In genomic region chr16:54911079-54911478, GRCh38 we compare ENCODE assay signal across 27 cellular contexts. TPM values are rescaled to one million over a fixed set of nuclear protein-coding genes. Genes with fewer than 3 reads are reported as not detected.
A peak's percentile ranks its signal among the peaks of the same experiment; 100 is the strongest.
DNase-seq lines count a peak whose midpoint lies in the region; ATAC-seq and TF ChIP-seq lines count a peak whose summit lies in the region.
"Had no signal": no experiment of that assay in that cellular context is flagged by ENCODE, and none has a peak within 500 bp of the region (broad histone marks: within the 10 kb centered on the region; RNA-seq: fewer than 3 reads in every experiment).

No MANE protein-coding gene starts in this region.

- H3K36me3 Mint-ChIP-seq in MCF 10A (ENCODE audit: insufficient read depth, unreplicated experiment), result peaks cover 30% of the 10 kb centered on the region
- H3K36me3 Mint-ChIP-seq: CD14-positive monocyte; CD4-positive, alpha-beta memory T cell; CD4-positive, CD25-positive, alpha-beta regulatory T cell had no signal

- H3K4me1 ChIP-seq in breast epithelium (no peaks in the 10 kb centered on the region), spleen (no peaks in the 10 kb centered on the region)
- H3K4me1 ChIP-seq: BE2C, BLaER1 had no signal

- H3K27me3 ChIP-seq in breast epithelium, result no peaks in the 10 kb centered on the region
- peaks cover 0 to 11% (median 0%) of the 10 kb centered on the region in 7 donors for H3K27me3 ChIP-seq in spleen (replicated peaks in 1 of 7)
- H3K27me3 ChIP-seq: BE2C, BLaER1 had no signal

- H3K4me1 Mint-ChIP-seq in MCF 10A (ENCODE audit: insufficient read depth, unreplicated experiment), result no peaks in the 10 kb centered on the region
- H3K4me1 Mint-ChIP-seq: CD14-positive monocyte; CD4-positive, CD25-positive, alpha-beta regulatory T cell; CD8-positive, alpha-beta memory T cell had no signal

- no peaks in the 10 kb centered on the region for H3K9me3 Mint-ChIP-seq in MCF 10A (ENCODE audit: unreplicated experiment)
- H3K9me3 Mint-ChIP-seq: CD8-positive, alpha-beta memory T cell had no signal

- DNase-seq in DMS 273 (lab: John Stamatoyannopoulos, UW; ENCODE audit: unreplicated experiment) (peak; percentile 22), DMS 273 treated with DMSO at 0.1 percent for 48 hours (lab: John Stamatoyannopoulos, UW) (no peak), MCF 10A (ENCODE audit: unreplicated experiment) (no peak), breast epithelium (ENCODE audit: low spot score in 2 of 2) (no peak), SK-N-DZ (ENCODE audit: low spot score) (peak; percentile 62), spleen (peak; percentile 14), SHP77 treated with DMSO at 0.1 percent for 48 hours (lab: John Stamatoyannopoulos, UW) (no peak)
- DNase-seq: ACHN; BE2C; C1 segment of cervical spinal cord; CD4-positive, alpha-beta memory T cell; CD4-positive, CD25-positive, alpha-beta regulatory T cell; CD8-positive, alpha-beta memory T cell; COR-L47; DMS153; DMS53; DMS79; DND-41; EL; GDM1 had no signal

- H3K27ac ChIP-seq in breast epithelium (no peak overlapping the region), spleen (no peak overlapping the region)
- H3K27ac ChIP-seq: 22Rv1, BLaER1 had no signal

- CTCF ChIA-PET in MCF 10A (lab: Yijun Ruan, JAX), result interaction anchor here (0.6 kb wide), 1 partner anchor 1444 kb away, joined by 3 read pairs; no protein-coding TSS in a partner anchor

- no peak overlapping the region for H3K4me3 Mint-ChIP-seq in MCF 10A (ENCODE audit: unreplicated experiment)
- H3K4me3 Mint-ChIP-seq: CD14-positive monocyte; CD4-positive, alpha-beta memory T cell; CD4-positive, CD25-positive, alpha-beta regulatory T cell; CD8-positive, alpha-beta memory T cell had no signal

- TF ChIP-seq POLR2A in breast epithelium (IDR thresholded peaks at IDR 0.05) (no peak), spleen (IDR thresholded peaks at IDR 0.05) (no peak)

- no peaks in the 10 kb centered on the region for H3K9me3 ChIP-seq in breast epithelium
- no peaks in the 10 kb centered on the region for H3K9me3 ChIP-seq in spleen
- H3K9me3 ChIP-seq: BE2C, BLaER1 had no signal

- no peak for TF ChIP-seq CTCF in MCF 10A (IDR thresholded peaks at IDR 0.05; ENCODE audit: unreplicated experiment)
- no peak for TF ChIP-seq CTCF in breast epithelium (IDR thresholded peaks at IDR 0.05)
- TF ChIP-seq CTCF in spleen (IDR thresholded peaks at IDR 0.05 in 8 of 11, conservative IDR thresholded peaks at IDR 0.05 in 3 of 11), result no peak

- no peak for ATAC-seq in GM21529 (IDR thresholded peaks at IDR 0.05; ENCODE audit: unreplicated experiment)
- ATAC-seq: GM12878 had no signal

- H3K4me3 ChIP-seq in breast epithelium (no peak overlapping the region), spleen (no peak overlapping the region)
- H3K4me3 ChIP-seq: BLaER1, GM12878 had no signal

- POLR2A ChIA-PET in MCF 10A (lab: Yijun Ruan, JAX), result interaction anchor here (1.1 to 1.5 kb wide), 2 partner anchors 20 to 64 kb away, joined by 3 read pairs; no protein-coding TSS in a partner anchor

- no peak overlapping the region for H3K27ac Mint-ChIP-seq in MCF 10A (ENCODE audit: low read depth, unreplicated experiment)
- H3K27ac Mint-ChIP-seq: CD14-positive monocyte; CD4-positive, alpha-beta memory T cell; CD4-positive, CD25-positive, alpha-beta regulatory T cell; CD8-positive, alpha-beta memory T cell had no signal

- intact Hi-C loops in MCF 10A (cut with micrococcal nuclease), result no loop called here
- intact Hi-C loops in breast epithelium (cut with DNase I; ENCODE audit: low total_unique reads), result loop anchor here (5.0 kb wide), 1 partner anchor 1589 kb away; no protein-coding TSS in a partner anchor
- intact Hi-C loops in spleen (cut with DNase I; ENCODE audit: low total_unique reads), result no loop called here

- WGBS in spleen, 5 donors, result 78 to 92% (median 82%) methylated on average over 5 of the region's 5 CpGs

- H3K36me3 ChIP-seq in breast epithelium (no peaks in the 10 kb centered on the region), spleen (no peaks in the 10 kb centered on the region)
- H3K36me3 ChIP-seq: BE2C, BLaER1 had no signal

- BruUV-seq in MCF 10A (replicated peaks; lab: Mats Ljungman, UMichigan), result TSS peak; percentile 7

- H3K27me3 Mint-ChIP-seq in MCF 10A (ENCODE audit: insufficient read depth, unreplicated experiment), result no peaks in the 10 kb centered on the region

RNA-seq across cellular contexts. Expression of gene IRX5, which starts 19.6 kb away (rescaled TPM):
- total RNA-seq in MCF 10A (2022) (6.1 and 7.8 TPM in 2 replicates), breast epithelium (100 to 1,000 TPM in 1 of 3 donors, 10 to 100 TPM in 2; 10.9 to 119 (median 59.0) TPM), spleen (not detected)
- 4.6 and 6.1 TPM in 2 replicates for polyA plus RNA-seq in SK-N-DZ (2014; cell fraction: cytosol; rRNA removed)
- polyA plus RNA-seq in SK-N-DZ (2014; cell fraction: nucleus; rRNA removed), result 4.3 and 6.3 TPM in 2 replicates
- not detected for polyA plus RNA-seq in spleen
- total RNA-seq: CD4-positive, alpha-beta memory T cell; CD8-positive, alpha-beta memory T cell; G401; GM12878 had no signal
- polyA plus RNA-seq: AG04450; CD14-positive monocyte; CD4-positive, CD25-positive, alpha-beta regulatory T cell; CD8-positive, alpha-beta memory T cell had no signal

Comparison
In these comparisons a context has a peak if more than half of its experiments do, and no peak if none do; other contexts are left out.
1. DNase-seq: peak in DMS 273 (single experiment), SK-N-DZ (single experiment) and spleen (single experiment); none in DMS 273 treated with DMSO at 0.1 percent for 48 hours (single experiment), MCF 10A (single experiment), breast epithelium (0 of 2) and SHP77 treated with DMSO at 0.1 percent for 48 hours (single experiment).